In the genomic region with DNA sequence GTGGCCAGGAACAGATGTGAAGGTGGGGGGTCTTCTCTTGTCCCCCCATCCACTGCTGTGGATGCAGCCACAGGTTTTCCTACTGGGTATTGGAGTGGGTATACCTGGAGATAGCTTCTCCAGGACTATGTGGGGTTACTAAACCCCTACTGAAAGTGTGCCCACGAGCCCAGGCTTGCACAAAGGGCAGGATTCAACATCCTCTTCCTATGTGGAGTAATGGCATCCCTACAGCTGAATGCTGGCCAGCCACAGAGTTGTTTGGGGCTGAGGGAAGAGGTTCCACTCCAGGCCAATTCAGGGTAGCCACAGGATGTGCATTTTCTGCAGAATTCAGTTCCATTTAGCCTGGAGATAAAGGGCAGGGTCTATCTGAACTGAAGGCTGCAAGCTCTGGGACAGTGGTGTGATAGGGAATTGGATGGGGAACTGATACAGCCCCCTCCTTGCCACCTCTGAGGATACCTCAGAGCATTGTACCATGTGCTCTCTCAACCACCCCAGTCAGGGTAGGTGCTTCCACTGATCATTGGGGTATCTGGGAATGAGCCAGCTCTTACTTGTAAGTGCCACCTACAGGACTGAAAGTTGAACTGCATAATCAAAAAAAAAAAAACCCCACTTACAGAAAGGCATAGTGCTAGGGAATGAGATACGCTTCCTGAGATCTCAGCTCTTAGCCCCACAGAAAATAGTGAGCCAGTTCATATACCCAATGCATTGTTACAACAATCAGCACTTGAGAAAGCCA, we compare ENCODE assay signal across 10 cellular contexts.
DNase-seq lines count a peak whose midpoint lies in the region; ATAC-seq and TF ChIP-seq lines count a peak whose summit lies in the region.
"Had no signal": no experiment of that assay in that cellular context is flagged by ENCODE, and none has a peak within 500 bp of the region (broad histone marks: within the 10 kb centered on the region; RNA-seq: fewer than 3 reads in every experiment).

No MANE protein-coding gene starts in this region.

- H3K27me3 ChIP-seq in upper lobe of left lung = no peaks in the 10 kb centered on the region

- no peak overlapping the region for H3K4me3 Mint-ChIP-seq in HFFc6
- no peak overlapping the region for H3K4me3 Mint-ChIP-seq in activated T-cell treated with anti-CD3 and anti-CD28 coated beads, Interleukin-2, amount 50 U/mL, for 4 hours
- H3K4me3 Mint-ChIP-seq: stimulated activated naive B cell treated with anti-CD40 and anti-IgM and Interleukin-4, amounts not matched to agents 10 μg/mL and 1 μg/mL and 100 μg/mL, for 72 hours had no signal

- 87 to 100% methylated on average over 1 of the region's 2 CpGs for WGBS in upper lobe of left lung, 2 donors

- H3K4me1 ChIP-seq in upper lobe of left lung = no peaks in the 10 kb centered on the region

- TF ChIP-seq CTCF in HFFc6 (IDR thresholded peaks at IDR 0.05) (peak; percentile 72), upper lobe of left lung (IDR thresholded peaks at IDR 0.05) (peak in 1 of 6 experiments; percentile 10)

- in situ Hi-C loops in SK-MEL-5 (cut with HindIII; ENCODE audit: low pct_unique_long_range_greater_than_20kb, low sequenced_read_pairs) = no loop called here

- no peaks in the 10 kb centered on the region for H3K27me3 Mint-ChIP-seq in HFFc6 (ENCODE audit: insufficient read depth)
- no peaks in the 10 kb centered on the region for H3K27me3 Mint-ChIP-seq in activated T-cell treated with anti-CD3 and anti-CD28 coated beads, Interleukin-2, amount 50 U/mL, for 4 hours (ENCODE audit: low read depth)

- H3K9me3 ChIP-seq in upper lobe of left lung = no peaks in the 10 kb centered on the region

- TF ChIP-seq POLR2A in upper lobe of left lung (IDR thresholded peaks at IDR 0.05) = no peak

- peaks cover 45% of the 10 kb centered on the region for H3K36me3 Mint-ChIP-seq in HFFc6 (ENCODE audit: low read depth)
- H3K36me3 Mint-ChIP-seq in activated T-cell treated with anti-CD3 and anti-CD28 coated beads, Interleukin-2, amount 50 U/mL, for 4 hours (ENCODE audit: insufficient read depth) = no peaks in the 10 kb centered on the region
- H3K36me3 Mint-ChIP-seq: stimulated activated naive B cell treated with anti-CD40 and anti-IgM and Interleukin-4, amounts not matched to agents 10 μg/mL and 1 μg/mL and 100 μg/mL, for 72 hours had no signal

- H3K27ac Mint-ChIP-seq in HFFc6 = no peak overlapping the region
- H3K27ac Mint-ChIP-seq: stimulated activated naive B cell treated with anti-CD40 and anti-IgM and Interleukin-4, amounts not matched to agents 10 μg/mL and 1 μg/mL and 100 μg/mL, for 72 hours had no signal

- peaks cover 10% of the 10 kb centered on the region; the same call in 1 of the 2 replicates for H3K9me3 Mint-ChIP-seq in HFFc6
- H3K9me3 Mint-ChIP-seq in activated T-cell treated with anti-CD3 and anti-CD28 coated beads, Interleukin-2, amount 50 U/mL, for 4 hours = peaks cover 6% of the 10 kb centered on the region

- peak; percentile 45 for DNase-seq in EH (ENCODE audit: low read depth)
- DNase-seq in HFFc6 = no peak
- peak; percentile 70 for DNase-seq in SK-MEL-5 (ENCODE audit: low read depth, low spot score)
- peak; percentile 56 for DNase-seq in kidney tubule cell (ENCODE audit: low spot score)
- no peak for DNase-seq in upper lobe of left lung
- no peak for DNase-seq in activated T-cell treated with anti-CD3 and anti-CD28 coated beads, Interleukin-2, amount 50 U/mL, for 4 hours
- DNase-seq in AG20443 (ENCODE audit: low spot score) = no peak
- DNase-seq in mucosa of gallbladder (ENCODE audit: low spot score) = no peak
- DNase-seq: KG1; stimulated activated naive B cell treated with anti-CD40 and anti-IgM and Interleukin-4, amounts not matched to agents 10 μg/mL and 1 μg/mL and 100 μg/mL, for 72 hours had no signal

- no peak for ATAC-seq in upper lobe of left lung (ENCODE audit: low FRiP score in 2 of 2)
- ATAC-seq in activated T-cell treated with anti-CD3 and anti-CD28 coated beads, Interleukin-2, amount 50 U/mL, for 4 hours = no peak

- H3K4me1 Mint-ChIP-seq in HFFc6 (ENCODE audit: low read depth) = peaks cover 79% of the 10 kb centered on the region
- no peaks in the 10 kb centered on the region for H3K4me1 Mint-ChIP-seq in activated T-cell treated with anti-CD3 and anti-CD28 coated beads, Interleukin-2, amount 50 U/mL, for 4 hours (ENCODE audit: low read depth)

- H3K27ac ChIP-seq in upper lobe of left lung = no peak overlapping the region

- TF ChIP-seq EP300 in upper lobe of left lung (IDR thresholded peaks at IDR 0.05) = no peak

- H3K36me3 ChIP-seq in upper lobe of left lung = no peaks in the 10 kb centered on the region

- no peak overlapping the region for H3K4me3 ChIP-seq in upper lobe of left lung

Comparison
In these comparisons a context has a peak if more than half of its experiments do, and no peak if none do; other contexts are left out.
1. DNase-seq: peak in EH (single experiment), SK-MEL-5 (single experiment) and kidney tubule cell (single experiment); none in HFFc6 (single experiment), upper lobe of left lung (0 of 2), activated T-cell treated with anti-CD3 and anti-CD28 coated beads, Interleukin-2, amount 50 U/mL, for 4 hours (single experiment), AG20443 (single experiment) and mucosa of gallbladder (single experiment).